Comparison of ENCODE assay signal across 7 cellular contexts in genomic region chr1:46197551-46198025, GRCh38. TPM values are rescaled to one million over a fixed set of nuclear protein-coding genes. Genes with fewer than 3 reads are reported as not detected.
DNase-seq lines count a peak whose midpoint lies in the region; TF ChIP-seq lines count a peak whose summit lies in the region.

No MANE protein-coding gene starts in this region.

- peak overlapping the region; percentile 87 for H3K4me3 Mint-ChIP-seq in activated T-helper 1 cell treated with anti-CD3 and anti-CD28 coated beads, Interleukin-12 subunit alpha, Interleukin-12 subunit beta, Interleukin-2, Interleukin-4 antibody, amounts not matched to agents 30 ng/mL and 10 ng/mL and 1 ng/mL, durations not matched to agents 14 hours and 24 hours and 36 hours

- H3K36me3 ChIP-seq in iPS-15b (ENCODE audit: control insufficient read depth, insufficient read depth, low read length) (peaks cover 11% of the 10 kb centered on the region), subcutaneous abdominal adipose tissue (ENCODE audit: control insufficient read depth in 5 of 5, insufficient read depth in 5 of 5, low read length in 5 of 5) (peaks cover 0 to 40% (median 31%) of the 10 kb centered on the region in 5 donors)

- no peak for TF ChIP-seq CTCF in HFF-Myc (IDR thresholded peaks at IDR 0.05; ENCODE audit: low read depth, low read length, missing control alignments)

- H3K36me3 Mint-ChIP-seq in activated T-helper 1 cell treated with anti-CD3 and anti-CD28 coated beads, Interleukin-12 subunit alpha, Interleukin-12 subunit beta, Interleukin-2, Interleukin-4 antibody, amounts not matched to agents 30 ng/mL and 10 ng/mL and 1 ng/mL, durations not matched to agents 14 hours and 24 hours and 36 hours (ENCODE audit: low read depth), result peaks cover 15% of the 10 kb centered on the region

- H3K27me3 ChIP-seq in iPS-15b (ENCODE audit: control insufficient read depth, insufficient read depth, low read length), result no peaks in the 10 kb centered on the region
- H3K27me3 ChIP-seq in subcutaneous abdominal adipose tissue (ENCODE audit: control insufficient read depth in 5 of 5, insufficient read depth in 4 of 5, low read length in 5 of 5), result no peaks in the 10 kb centered on the region

- H3K9me3 Mint-ChIP-seq in activated T-helper 1 cell treated with anti-CD3 and anti-CD28 coated beads, Interleukin-12 subunit alpha, Interleukin-12 subunit beta, Interleukin-2, Interleukin-4 antibody, amounts not matched to agents 30 ng/mL and 10 ng/mL and 1 ng/mL, durations not matched to agents 14 hours and 24 hours and 36 hours, result no peaks in the 10 kb centered on the region

- peak overlapping the region; percentile 74 for H3K9ac ChIP-seq in iPS-15b (ENCODE audit: low read depth, low read length)
- peak overlapping the region; percentile 89 to 99 (median 94) for H3K9ac ChIP-seq in subcutaneous abdominal adipose tissue (ENCODE audit: low read length in 5 of 5)

- peak overlapping the region; percentile 65 for H3K4me3 ChIP-seq in HFF-Myc (replicated peaks; ENCODE audit: low read depth, low read length)
- peak overlapping the region; percentile 86 for H3K4me3 ChIP-seq in iPS-15b (ENCODE audit: low read depth, low read length)
- H3K4me3 ChIP-seq in subcutaneous abdominal adipose tissue (ENCODE audit: low read depth in 1 of 5, low read length in 5 of 5), result peak overlapping the region; percentile 86 to 98 (median 91)

- H3K9me3 ChIP-seq in iPS-15b (ENCODE audit: control insufficient read depth, insufficient read depth, low read length) (no peaks in the 10 kb centered on the region), subcutaneous abdominal adipose tissue (ENCODE audit: control insufficient read depth in 5 of 5, low read length in 5 of 5) (no peaks in the 10 kb centered on the region)

- peak overlapping the region; percentile 24 for H3K27ac ChIP-seq in subcutaneous abdominal adipose tissue (ENCODE audit: low read depth, low read length)

- H3K4me1 Mint-ChIP-seq in activated T-helper 1 cell treated with anti-CD3 and anti-CD28 coated beads, Interleukin-12 subunit alpha, Interleukin-12 subunit beta, Interleukin-2, Interleukin-4 antibody, amounts not matched to agents 30 ng/mL and 10 ng/mL and 1 ng/mL, durations not matched to agents 14 hours and 24 hours and 36 hours (ENCODE audit: low read depth), result peaks cover 21% of the 10 kb centered on the region

- intact Hi-C loops in activated T-helper 1 cell treated with anti-CD3 and anti-CD28 coated beads, Interleukin-12 subunit alpha, Interleukin-12 subunit beta, Interleukin-2, Interleukin-4 antibody, amounts not matched to agents 30 ng/mL and 10 ng/mL and 1 ng/mL, durations not matched to agents 14 hours and 24 hours and 36 hours (cut with micrococcal nuclease), result loop anchor here (1.0 to 5.0 kb wide), 6 partner anchors 12 to 510 kb away; partner anchors contain the start of genes GPBP1L1, RAD54L and TMEM69

- peak overlapping the region; percentile 71 for H3K27ac Mint-ChIP-seq in activated T-helper 1 cell treated with anti-CD3 and anti-CD28 coated beads, Interleukin-12 subunit alpha, Interleukin-12 subunit beta, Interleukin-2, Interleukin-4 antibody, amounts not matched to agents 30 ng/mL and 10 ng/mL and 1 ng/mL, durations not matched to agents 14 hours and 24 hours and 36 hours

- peaks cover 4% of the 10 kb centered on the region for H3K4me1 ChIP-seq in iPS-15b (ENCODE audit: control insufficient read depth, insufficient read depth, low read length)
- H3K4me1 ChIP-seq in subcutaneous abdominal adipose tissue (ENCODE audit: control insufficient read depth in 5 of 5, insufficient read depth in 5 of 5, low read length in 5 of 5), result peaks cover 2 to 41% (median 28%) of the 10 kb centered on the region in 5 donors

- DNase-seq in HFF-Myc (ENCODE audit: extremely low read depth, low read depth), result no peak
- DNase-seq in activated T-helper 1 cell treated with anti-CD3 and anti-CD28 coated beads, Interleukin-12 subunit alpha, Interleukin-12 subunit beta, Interleukin-2, Interleukin-4 antibody, amounts not matched to agents 30 ng/mL and 10 ng/mL and 1 ng/mL, durations not matched to agents 14 hours and 24 hours and 36 hours (ENCODE audit: low spot score), result no peak
- DNase-seq in RPMI8226, result no peak
- DNase-seq in NK-92 (lab: John Stamatoyannopoulos, UW; ENCODE audit: unreplicated experiment), result no peak
- no peak for DNase-seq in stimulated activated CD4-positive, alpha-beta T cell treated with anti-CD3 and anti-CD28 coated beads, Interleukin-4, amount 100 ng/mL, for 4 hours

- no peaks in the 10 kb centered on the region for H3K27me3 Mint-ChIP-seq in activated T-helper 1 cell treated with anti-CD3 and anti-CD28 coated beads, Interleukin-12 subunit alpha, Interleukin-12 subunit beta, Interleukin-2, Interleukin-4 antibody, amounts not matched to agents 30 ng/mL and 10 ng/mL and 1 ng/mL, durations not matched to agents 14 hours and 24 hours and 36 hours (ENCODE audit: insufficient read depth)

RNA-seq across cellular contexts. Expression of gene POMGNT1, which starts 0.6 kb away (rescaled TPM):
- total RNA-seq in activated T-helper 1 cell treated with anti-CD3 and anti-CD28 coated beads, Interleukin-12 subunit alpha, Interleukin-12 subunit beta, Interleukin-2, Interleukin-4 antibody, amounts not matched to agents 30 ng/mL and 10 ng/mL and 1 ng/mL, durations not matched to agents 14 hours and 24 hours and 36 hours, result 80.8 and 85.7 TPM in 2 replicates

RNA-seq across cellular contexts. Expression of gene LURAP1, which starts 5.5 kb away (rescaled TPM):
- 0.15 TPM in 1 of 2 replicates, not detected in the other for total RNA-seq in activated T-helper 1 cell treated with anti-CD3 and anti-CD28 coated beads, Interleukin-12 subunit alpha, Interleukin-12 subunit beta, Interleukin-2, Interleukin-4 antibody, amounts not matched to agents 30 ng/mL and 10 ng/mL and 1 ng/mL, durations not matched to agents 14 hours and 24 hours and 36 hours

RNA-seq across cellular contexts. Expression of gene P3R3URF, which starts 21.3 kb away (rescaled TPM):
- total RNA-seq in activated T-helper 1 cell treated with anti-CD3 and anti-CD28 coated beads, Interleukin-12 subunit alpha, Interleukin-12 subunit beta, Interleukin-2, Interleukin-4 antibody, amounts not matched to agents 30 ng/mL and 10 ng/mL and 1 ng/mL, durations not matched to agents 14 hours and 24 hours and 36 hours, result not detected in 2 replicates

RNA-seq across cellular contexts. Expression of gene TSPAN1, which starts 22.7 kb away (rescaled TPM):
- total RNA-seq in activated T-helper 1 cell treated with anti-CD3 and anti-CD28 coated beads, Interleukin-12 subunit alpha, Interleukin-12 subunit beta, Interleukin-2, Interleukin-4 antibody, amounts not matched to agents 30 ng/mL and 10 ng/mL and 1 ng/mL, durations not matched to agents 14 hours and 24 hours and 36 hours, result not detected in 2 replicates

RNA-seq across cellular contexts. Expression of gene RAD54L, which starts 50.0 kb away (rescaled TPM):
- 49.7 and 50.2 TPM in 2 replicates for total RNA-seq in activated T-helper 1 cell treated with anti-CD3 and anti-CD28 coated beads, Interleukin-12 subunit alpha, Interleukin-12 subunit beta, Interleukin-2, Interleukin-4 antibody, amounts not matched to agents 30 ng/mL and 10 ng/mL and 1 ng/mL, durations not matched to agents 14 hours and 24 hours and 36 hours
